Comparison of ENCODE assay signal across 1 cellular context in genomic region chr6:158863646-158864045, GRCh38.
TF ChIP-seq lines count a peak whose summit lies in the region.

No MANE protein-coding gene starts in this region.

TF ChIP-seq in SK-N-SH treated with all-trans-retinoic acid at 6 μM for 48 hours, 23 proteins besides CTCF, POLR2A, EP300 and RAD21 (continued from another document):
- TF ChIP-seq, protein P1, sequence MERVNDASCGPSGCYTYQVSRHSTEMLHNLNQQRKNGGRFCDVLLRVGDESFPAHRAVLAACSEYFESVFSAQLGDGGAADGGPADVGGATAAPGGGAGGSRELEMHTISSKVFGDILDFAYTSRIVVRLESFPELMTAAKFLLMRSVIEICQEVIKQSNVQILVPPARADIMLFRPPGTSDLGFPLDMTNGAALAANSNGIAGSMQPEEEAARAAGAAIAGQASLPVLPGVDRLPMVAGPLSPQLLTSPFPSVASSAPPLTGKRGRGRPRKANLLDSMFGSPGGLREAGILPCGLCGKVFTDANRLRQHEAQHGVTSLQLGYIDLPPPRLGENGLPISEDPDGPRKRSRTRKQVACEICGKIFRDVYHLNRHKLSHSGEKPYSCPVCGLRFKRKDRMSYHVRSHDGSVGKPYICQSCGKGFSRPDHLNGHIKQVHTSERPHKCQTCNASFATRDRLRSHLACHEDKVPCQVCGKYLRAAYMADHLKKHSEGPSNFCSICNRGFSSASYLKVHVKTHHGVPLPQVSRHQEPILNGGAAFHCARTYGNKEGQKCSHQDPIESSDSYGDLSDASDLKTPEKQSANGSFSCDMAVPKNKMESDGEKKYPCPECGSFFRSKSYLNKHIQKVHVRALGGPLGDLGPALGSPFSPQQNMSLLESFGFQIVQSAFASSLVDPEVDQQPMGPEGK (CRISPR knock-in tag; IDR thresholded peaks at IDR 0.05; ENCODE audit: borderline replicate concordance) = no peak
- TF ChIP-seq ZNF70 (CRISPR knock-in tag; IDR thresholded peaks at IDR 0.05) (no peak), ISL1 (CRISPR knock-in tag; IDR thresholded peaks at IDR 0.05) (no peak)
